Comparison of ENCODE assay signal across 8 cellular contexts in the genomic region with DNA sequence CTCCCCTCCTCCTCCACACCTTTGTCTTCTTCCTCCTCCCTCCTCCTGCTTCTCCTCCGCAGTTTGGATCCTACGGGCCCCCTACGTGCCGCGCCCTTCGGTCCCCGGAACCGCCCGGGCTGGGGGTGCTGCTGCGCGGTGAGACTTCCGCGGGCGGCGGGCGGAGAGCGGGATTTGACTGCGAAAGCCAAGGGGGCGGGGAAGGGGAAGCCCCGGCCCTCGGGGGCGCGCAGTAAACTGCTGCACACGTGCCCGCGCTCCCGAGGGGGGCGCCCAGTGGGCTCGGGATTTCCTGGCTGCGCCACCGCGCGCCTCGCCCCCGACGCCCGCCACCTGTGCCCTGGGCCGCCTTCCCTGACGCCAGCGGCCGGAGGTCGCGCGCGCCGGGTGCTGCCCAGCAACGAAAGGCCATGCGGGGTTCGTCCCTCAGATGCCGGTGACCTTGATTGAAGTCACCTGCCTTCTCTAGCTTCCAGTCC. TPM values are rescaled to one million over a fixed set of nuclear protein-coding genes. Genes with fewer than 3 reads are reported as not detected.
DNase-seq lines count a peak whose midpoint lies in the region; ATAC-seq, FAIRE-seq and TF ChIP-seq lines count a peak whose summit lies in the region.

No MANE protein-coding gene starts in this region.

- no peaks in the 10 kb centered on the region for H4K20me1 ChIP-seq in HepG2 (ENCODE audit: insufficient read depth, low read length)

- H3K4me3 ChIP-seq in CD8-positive, alpha-beta memory T cell (ENCODE audit: low read length): peak overlapping the region; percentile 28
- H3K4me3 ChIP-seq in HepG2 (replicated peaks in 1 of 3; ENCODE audit: insufficient read depth in 1 of 3, low read depth in 2 of 3, low read length in 3 of 3) (peak overlapping the region; percentile 41 to 54 (median 50); a peak in 4 of 6 replicates), upper lobe of left lung (peak overlapping the region; percentile 21 to 42 (median 34))

- no peaks in the 10 kb centered on the region for H3K36me3 ChIP-seq in CD8-positive, alpha-beta memory T cell (ENCODE audit: insufficient read depth, low read length)
- H3K36me3 ChIP-seq in HepG2 (replicated peaks in 1 of 2; ENCODE audit: control insufficient read depth in 1 of 2, insufficient read depth in 2 of 2, low read length in 2 of 2) (no peaks in the 10 kb centered on the region), upper lobe of left lung (no peaks in the 10 kb centered on the region)

- H3K9ac ChIP-seq in HepG2 (ENCODE audit: insufficient read depth, low read depth, low read length): no peak overlapping the region

- peak overlapping the region; percentile 53 for H3K4me2 ChIP-seq in HepG2 (ENCODE audit: low read depth, low read length)

- H3K79me2 ChIP-seq in HepG2 (ENCODE audit: insufficient read depth, low read length): no peaks in the 10 kb centered on the region

- TF ChIP-seq POLR2A in HepG2 (IDR thresholded peaks at IDR 0.05; ENCODE audit: insufficient read depth in 1 of 2, low read depth in 2 of 2, low read length in 2 of 2) (no peak), upper lobe of left lung (IDR thresholded peaks at IDR 0.05) (no peak)

- ATAC-seq in HG02798 (IDR thresholded peaks at IDR 0.05; ENCODE audit: poor library complexity, unreplicated experiment) (peak; percentile 17), HepG2 (no peak), upper lobe of left lung (ENCODE audit: low FRiP score in 2 of 2) (peak in 1 of 2 donors; percentile 18)

- H3K27me3 Mint-ChIP-seq in CD8-positive, alpha-beta memory T cell: peaks cover 68 to 80% of the 10 kb centered on the region in 2 donors
- H3K27me3 Mint-ChIP-seq in activated CD4-positive, alpha-beta memory T cell treated with anti-CD3 and anti-CD28 coated beads, Interleukin-2, amount 10 ng/mL, durations not matched to agents 7 days and 5 days: peaks cover 67% of the 10 kb centered on the region

- H3K4me1 ChIP-seq in CD8-positive, alpha-beta memory T cell (ENCODE audit: insufficient read depth, low read length): peaks cover 23% of the 10 kb centered on the region
- H3K4me1 ChIP-seq in HepG2 (ENCODE audit: insufficient read depth, low read length) (peaks cover 28% of the 10 kb centered on the region), upper lobe of left lung (peaks cover 37 to 46% (median 38%) of the 10 kb centered on the region in 4 donors)

- H3K4me1 Mint-ChIP-seq in CD8-positive, alpha-beta memory T cell: peaks cover 29 to 44% (median 33%) of the 10 kb centered on the region in 3 donors
- H3K4me1 Mint-ChIP-seq in activated CD4-positive, alpha-beta memory T cell treated with anti-CD3 and anti-CD28 coated beads, Interleukin-2, amount 10 ng/mL, durations not matched to agents 7 days and 5 days: peaks cover 37% of the 10 kb centered on the region

- no peaks in the 10 kb centered on the region for H3K9me3 ChIP-seq in CD8-positive, alpha-beta memory T cell (ENCODE audit: low read length)
- no peaks in the 10 kb centered on the region for H3K9me3 ChIP-seq in HepG2 (ENCODE audit: low read length)
- no peaks in the 10 kb centered on the region for H3K9me3 ChIP-seq in upper lobe of left lung

- DNase-seq in CD8-positive, alpha-beta memory T cell: peak in 3 of 5 donors; percentile 29 to 36 (median 34)
- DNase-seq in activated CD4-positive, alpha-beta memory T cell treated with anti-CD3 and anti-CD28 coated beads, Interleukin-2, amount 10 ng/mL, durations not matched to agents 7 days and 5 days: peak; percentile 40
- DNase-seq in HepG2 (ENCODE audit: low spot score): no peak
- DNase-seq in upper lobe of left lung: peak in 1 of 2 donors; percentile 82
- no peak for DNase-seq in mesenteric fat pad (ENCODE audit: low spot score)
- DNase-seq in nucleus accumbens (lab: John Stamatoyannopoulos, UW): no peak
- DNase-seq in effector CD4-positive, alpha-beta T cell: no peak

- POLR2A ChIA-PET in CD8-positive, alpha-beta memory T cell (lab: Charles Lee): no interaction called here
- POLR2A ChIA-PET in activated CD4-positive, alpha-beta memory T cell treated with anti-CD3 and anti-CD28 coated beads, Interleukin-2, amount 10 ng/mL, durations not matched to agents 7 days and 5 days (lab: Charles Lee): no interaction called here
- POLR2A ChIA-PET in HepG2 (lab: Yijun Ruan, JAX): no interaction called here

- H3K4me3 Mint-ChIP-seq in CD8-positive, alpha-beta memory T cell: peak overlapping the region in 6 of 7 donors; percentile 44 to 79 (median 67)
- peak overlapping the region; percentile 55 for H3K4me3 Mint-ChIP-seq in activated CD4-positive, alpha-beta memory T cell treated with anti-CD3 and anti-CD28 coated beads, Interleukin-2, amount 10 ng/mL, durations not matched to agents 7 days and 5 days

- CTCF ChIA-PET in CD8-positive, alpha-beta memory T cell (lab: Charles Lee): no interaction called here
- CTCF ChIA-PET in activated CD4-positive, alpha-beta memory T cell treated with anti-CD3 and anti-CD28 coated beads, Interleukin-2, amount 10 ng/mL, durations not matched to agents 7 days and 5 days (lab: Charles Lee): interaction anchor here (1.3 to 1.6 kb wide), 3 partner anchors 7 to 818 kb away, joined by 4 to 7 read pairs (median 4); no protein-coding TSS in a partner anchor
- CTCF ChIA-PET in HepG2 (lab: Yijun Ruan, JAX; ENCODE audit: low intra/inter-chr PET ratio, low total read pairs): interaction anchor here (2.3 to 2.5 kb wide), 2 partner anchors 695 to 818 kb away, joined by 19 to 26 read pairs; no protein-coding TSS in a partner anchor

- in situ Hi-C loops in HepG2 (cut with HindIII; ENCODE audit: extremely low pct_ligation_motif_present, low pct_unique_long_range_greater_than_20kb): loop anchor here (5.0 kb wide), 2 partner anchors 695 to 820 kb away; no protein-coding TSS in a partner anchor

- no peak for FAIRE-seq in HepG2 (lab: Jason Lieb, UNC)

- no peak for TF ChIP-seq CTCF in HepG2 (CRISPR knock-in tag; IDR thresholded peaks at IDR 0.05)
- no peak for TF ChIP-seq CTCF in upper lobe of left lung (IDR thresholded peaks at IDR 0.05)

- H3K9me3 Mint-ChIP-seq in CD8-positive, alpha-beta memory T cell: peaks cover 5 to 17% (median 13%) of the 10 kb centered on the region in 5 donors
- no peaks in the 10 kb centered on the region for H3K9me3 Mint-ChIP-seq in activated CD4-positive, alpha-beta memory T cell treated with anti-CD3 and anti-CD28 coated beads, Interleukin-2, amount 10 ng/mL, durations not matched to agents 7 days and 5 days

- no peak overlapping the region for H2AFZ ChIP-seq in HepG2 (ENCODE audit: low read length)

- no peak for TF ChIP-seq RAD21 in HepG2 (CRISPR knock-in tag; IDR thresholded peaks at IDR 0.05)

- H3K27me3 ChIP-seq in CD8-positive, alpha-beta memory T cell (ENCODE audit: insufficient read depth, low read length, poor library complexity, severe bottlenecking): peaks cover 53% of the 10 kb centered on the region
- peaks cover 2 to 12% of the 10 kb centered on the region in 2 experiments; a peak in 4 of 5 replicates for H3K27me3 ChIP-seq in HepG2 (ENCODE audit: control insufficient read depth in 1 of 2, insufficient read depth in 2 of 2, low read length in 2 of 2)
- peaks cover 2 to 63% (median 45%) of the 10 kb centered on the region in 4 donors for H3K27me3 ChIP-seq in upper lobe of left lung

- BruUV-seq in HepG2 (replicated peaks; lab: Mats Ljungman, UMichigan): no TSS peak

- peaks cover 0 to 4% (median 3%) of the 10 kb centered on the region in 3 donors for H3K36me3 Mint-ChIP-seq in CD8-positive, alpha-beta memory T cell
- H3K36me3 Mint-ChIP-seq in activated CD4-positive, alpha-beta memory T cell treated with anti-CD3 and anti-CD28 coated beads, Interleukin-2, amount 10 ng/mL, durations not matched to agents 7 days and 5 days (ENCODE audit: low read depth): peaks cover 14% of the 10 kb centered on the region

- H3K27ac ChIP-seq in CD8-positive, alpha-beta memory T cell (ENCODE audit: low read depth, low read length): no peak overlapping the region
- H3K27ac ChIP-seq in HepG2 (ENCODE audit: extremely low read length, insufficient read depth, low read length) (no peak overlapping the region), upper lobe of left lung (no peak overlapping the region)

- 52% methylated on average over 41 of the region's 50 CpGs for WGBS in HepG2 (ENCODE audit: low lambda C conversion rate)
- 4 to 6% methylated on average over 15 to 40 of the region's 50 CpGs for WGBS in upper lobe of left lung, 2 donors

- TF ChIP-seq EP300 in HepG2 (IDR thresholded peaks at IDR 0.05; ENCODE audit: low read depth in 2 of 2, low read length in 2 of 2): no peak
- TF ChIP-seq EP300 in HepG2 (CRISPR knock-in tag; IDR thresholded peaks at IDR 0.05; ENCODE audit: borderline replicate concordance): no peak
- no peak for TF ChIP-seq EP300 in upper lobe of left lung (IDR thresholded peaks at IDR 0.05)

- no peak overlapping the region for H3K27ac Mint-ChIP-seq in CD8-positive, alpha-beta memory T cell
- no peak overlapping the region for H3K27ac Mint-ChIP-seq in activated CD4-positive, alpha-beta memory T cell treated with anti-CD3 and anti-CD28 coated beads, Interleukin-2, amount 10 ng/mL, durations not matched to agents 7 days and 5 days

- intact Hi-C loops in HepG2 (cut with micrococcal nuclease; ENCODE audit: unreplicated experiment): loop anchor here (2.0 to 10.0 kb wide), 5 partner anchors 65 to 869 kb away; partner anchors contain the start of gene RAB28

RNA-seq across cellular contexts. Expression of gene NKX3-2, which starts 3.3 kb away (rescaled TPM):
- not detected for total RNA-seq in CD8-positive, alpha-beta memory T cell
- not detected for polyA plus RNA-seq in CD8-positive, alpha-beta memory T cell
- total RNA-seq in activated CD4-positive, alpha-beta memory T cell treated with anti-CD3 and anti-CD28 coated beads, Interleukin-2, amount 10 ng/mL, durations not matched to agents 7 days and 5 days: not detected
- total RNA-seq in HepG2 (2016; rRNA removed; fragmentation: Illumina TruSeq; extraction: Trizol) (0.07 and 0.13 TPM in 2 replicates), upper lobe of left lung (under 1 TPM in 1 of 6 donors, not detected in 5; 0.49 TPM), mesenteric fat pad (1.3 TPM)
- not detected in 2 replicates for total RNA-seq in HepG2 (2016; cell fraction: cytosol; rRNA removed; fragmentation: Illumina TruSeq; extraction: Trizol; ENCODE audit: low read depth)
- 0.22 TPM in 1 of 2 replicates, not detected in the other for total RNA-seq in HepG2 (2016; cell fraction: insoluble cytoplasmic fraction; rRNA removed; fragmentation: Illumina TruSeq; extraction: Trizol)
- 0.06 and 0.07 TPM in 2 replicates for total RNA-seq in HepG2 (2016; cell fraction: membrane; rRNA removed; fragmentation: Illumina TruSeq; extraction: Trizol)
- total RNA-seq in HepG2 (2016; cell fraction: nucleus; rRNA removed; fragmentation: Illumina TruSeq; extraction: Trizol): 0.16 TPM in 1 of 2 replicates, not detected in the other
- 0.07 and 0.12 TPM in 2 replicates for polyA plus RNA-seq in HepG2 (2011; rRNA removed)
- polyA plus RNA-seq in HepG2 (2011; cell fraction: cytosol; rRNA removed): 0.05 and 0.08 TPM in 2 replicates
- 0.29 and 0.33 TPM in 2 replicates for polyA plus RNA-seq in HepG2 (2011; cell fraction: nucleus; rRNA removed)
- 0.04 and 0.07 TPM in 2 replicates for polyA plus RNA-seq in HepG2 (2012)
- not detected in 2 replicates for polyA plus RNA-seq in HepG2 (2016; cell fraction: cytosol; fragmentation: Illumina TruSeq; extraction: Trizol; ENCODE audit: low read depth)
- polyA plus RNA-seq in HepG2 (2016; cell fraction: insoluble cytoplasmic fraction; fragmentation: Illumina TruSeq; extraction: Trizol; ENCODE audit: low read depth): not detected in 2 replicates
- polyA plus RNA-seq in HepG2 (2016; cell fraction: membrane; fragmentation: Illumina TruSeq; extraction: Trizol; ENCODE audit: low read depth): not detected in 2 replicates
- 0.27 TPM in 1 of 2 replicates, not detected in the other for polyA plus RNA-seq in HepG2 (2016; cell fraction: nucleus; fragmentation: Illumina TruSeq; extraction: Trizol; ENCODE audit: insufficient read depth, low read depth)
- 0.05 and 0.18 TPM in 2 replicates for polyA minus RNA-seq in HepG2 (2011; rRNA and poly(A)+ RNA removed; ENCODE audit: low replicate concordance)
- not detected in 2 replicates for polyA minus RNA-seq in HepG2 (2011; cell fraction: cytosol; rRNA and poly(A)+ RNA removed)
- polyA minus RNA-seq in HepG2 (2011; cell fraction: nucleus; rRNA and poly(A)+ RNA removed): 0.13 TPM in 1 of 2 replicates, not detected in the other

Comparison
In these comparisons a context has a peak if more than half of its experiments do, and no peak if none do; other contexts are left out.
1. DNase-seq: peak in CD8-positive, alpha-beta memory T cell (3 of 5) and activated CD4-positive, alpha-beta memory T cell treated with anti-CD3 and anti-CD28 coated beads, Interleukin-2, amount 10 ng/mL, durations not matched to agents 7 days and 5 days (single experiment); none in HepG2 (single experiment), mesenteric fat pad (single experiment), nucleus accumbens (0 of 56) and effector CD4-positive, alpha-beta T cell (single experiment).
2. Peak in every context shown above with its lines, with median percentiles within 50 percentile points of each other: H3K4me3 ChIP-seq.